Comparison of ENCODE assay signal across 15 cellular contexts in genomic region chr13:46164661-46165060, GRCh38. TPM values are rescaled to one million over a fixed set of nuclear protein-coding genes. Genes with fewer than 3 reads are reported as not detected.
DNase-seq lines count a peak whose midpoint lies in the region; ATAC-seq, FAIRE-seq and TF ChIP-seq lines count a peak whose summit lies in the region.
"Had no signal": no experiment of that assay in that cellular context is flagged by ENCODE, and none has a peak within 500 bp of the region (broad histone marks: within the 10 kb centered on the region; RNA-seq: fewer than 3 reads in every experiment).

No MANE protein-coding gene starts in this region.

- peak overlapping the region; percentile 93 for H3K27ac Mint-ChIP-seq in stimulated activated naive CD8-positive, alpha-beta T cell treated with anti-CD3 and anti-CD28 coated beads, Interleukin-15, Interleukin-2, amounts not matched to agents 100 ng/mL and 50 ng/mL, for 24 hours
- H3K27ac Mint-ChIP-seq in activated naive CD8-positive, alpha-beta T cell treated with anti-CD3 and anti-CD28 coated beads, Interleukin-2, amount 50 U/mL, for 24 hours: peak overlapping the region; percentile 81

- H3K27me3 Mint-ChIP-seq in stimulated activated naive CD8-positive, alpha-beta T cell treated with anti-CD3 and anti-CD28 coated beads, Interleukin-15, Interleukin-2, amounts not matched to agents 100 ng/mL and 50 ng/mL, for 24 hours: no peaks in the 10 kb centered on the region
- H3K27me3 Mint-ChIP-seq in activated naive CD8-positive, alpha-beta T cell treated with anti-CD3 and anti-CD28 coated beads, Interleukin-2, amount 50 U/mL, for 24 hours: no peaks in the 10 kb centered on the region

- no peak for ATAC-seq in stimulated activated naive CD8-positive, alpha-beta T cell treated with anti-CD3 and anti-CD28 coated beads, Interleukin-15, Interleukin-2, amounts not matched to agents 100 U/mL and 50 U/mL, for 24 hours
- no peak for ATAC-seq in activated naive CD8-positive, alpha-beta T cell treated with anti-CD3 and anti-CD28 coated beads, Interleukin-2, amount 50 U/mL, for 24 hours
- ATAC-seq in HG03460 (IDR thresholded peaks at IDR 0.05; ENCODE audit: unreplicated experiment): no peak
- ATAC-seq: left lobe of liver had no signal

- TF ChIP-seq POLR2A in GM12892 (IDR thresholded peaks at IDR 0.05; ENCODE audit: low read depth, low read length): no peak

- no peaks in the 10 kb centered on the region for H3K9me3 Mint-ChIP-seq in stimulated activated naive CD8-positive, alpha-beta T cell treated with anti-CD3 and anti-CD28 coated beads, Interleukin-15, Interleukin-2, amounts not matched to agents 100 ng/mL and 50 ng/mL, for 24 hours
- H3K9me3 Mint-ChIP-seq in activated naive CD8-positive, alpha-beta T cell treated with anti-CD3 and anti-CD28 coated beads, Interleukin-2, amount 50 U/mL, for 24 hours: no peaks in the 10 kb centered on the region

- H3K4me1 Mint-ChIP-seq in stimulated activated naive CD8-positive, alpha-beta T cell treated with anti-CD3 and anti-CD28 coated beads, Interleukin-15, Interleukin-2, amounts not matched to agents 100 ng/mL and 50 ng/mL, for 24 hours (ENCODE audit: low read depth): peaks cover 87% of the 10 kb centered on the region
- H3K4me1 Mint-ChIP-seq in activated naive CD8-positive, alpha-beta T cell treated with anti-CD3 and anti-CD28 coated beads, Interleukin-2, amount 50 U/mL, for 24 hours: peaks cover 88% of the 10 kb centered on the region

- peak overlapping the region; percentile 71 for H3K4me3 Mint-ChIP-seq in stimulated activated naive CD8-positive, alpha-beta T cell treated with anti-CD3 and anti-CD28 coated beads, Interleukin-15, Interleukin-2, amounts not matched to agents 100 ng/mL and 50 ng/mL, for 24 hours
- H3K4me3 Mint-ChIP-seq in activated naive CD8-positive, alpha-beta T cell treated with anti-CD3 and anti-CD28 coated beads, Interleukin-2, amount 50 U/mL, for 24 hours: peak overlapping the region; percentile 64

- DNase-seq in stimulated activated naive CD8-positive, alpha-beta T cell treated with anti-CD3 and anti-CD28 coated beads, Interleukin-15, Interleukin-2, amounts not matched to agents 100 U/mL and 50 U/mL, for 24 hours: no peak
- DNase-seq in NCI-H69 (lab: John Stamatoyannopoulos, UW) (peak; percentile 15), NCI-H1417 treated with DMSO at 0.1 percent for 48 hours (lab: John Stamatoyannopoulos, UW) (no peak), Kasumi-1 (lab: John Stamatoyannopoulos, UW) (no peak), GM12892 (ENCODE audit: insufficient read length) (no peak)
- DNase-seq in activated naive CD8-positive, alpha-beta T cell treated with anti-CD3 and anti-CD28 coated beads, Interleukin-2, amount 50 U/mL, for 24 hours: no peak
- DNase-seq: amygdala, cerebellar nuclear complex, DMS53, NCI-H1694, NCI-H446 treated with DMSO at 0.1 percent for 48 hours had no signal

- H3K36me3 Mint-ChIP-seq in stimulated activated naive CD8-positive, alpha-beta T cell treated with anti-CD3 and anti-CD28 coated beads, Interleukin-15, Interleukin-2, amounts not matched to agents 100 ng/mL and 50 ng/mL, for 24 hours (ENCODE audit: low read depth): peaks cover 62% of the 10 kb centered on the region
- H3K36me3 Mint-ChIP-seq in activated naive CD8-positive, alpha-beta T cell treated with anti-CD3 and anti-CD28 coated beads, Interleukin-2, amount 50 U/mL, for 24 hours (ENCODE audit: low read depth): peaks cover 58% of the 10 kb centered on the region

- no peak for FAIRE-seq in GM12892 (lab: Jason Lieb, UNC)

RNA-seq across cellular contexts. Expression of gene LCP1, which starts 17.3 kb away (rescaled TPM):
- polyA plus RNA-seq in GM12892 (2012; ENCODE audit: missing spikeins): 1,187 TPM

RNA-seq across cellular contexts. Expression of gene LRRC63, which starts 47.1 kb away (rescaled TPM):
- 0.68 TPM for polyA plus RNA-seq in GM12892 (2012; ENCODE audit: missing spikeins)

RNA-seq across cellular contexts. Expression of gene CPB2, which starts 59.8 kb away (rescaled TPM):
- 0.21 TPM for polyA plus RNA-seq in GM12892 (2012; ENCODE audit: missing spikeins)
- polyA plus RNA-seq: foreskin keratinocyte had no signal
